1 cellular context compared by ENCODE assay signal in the genomic region with DNA sequence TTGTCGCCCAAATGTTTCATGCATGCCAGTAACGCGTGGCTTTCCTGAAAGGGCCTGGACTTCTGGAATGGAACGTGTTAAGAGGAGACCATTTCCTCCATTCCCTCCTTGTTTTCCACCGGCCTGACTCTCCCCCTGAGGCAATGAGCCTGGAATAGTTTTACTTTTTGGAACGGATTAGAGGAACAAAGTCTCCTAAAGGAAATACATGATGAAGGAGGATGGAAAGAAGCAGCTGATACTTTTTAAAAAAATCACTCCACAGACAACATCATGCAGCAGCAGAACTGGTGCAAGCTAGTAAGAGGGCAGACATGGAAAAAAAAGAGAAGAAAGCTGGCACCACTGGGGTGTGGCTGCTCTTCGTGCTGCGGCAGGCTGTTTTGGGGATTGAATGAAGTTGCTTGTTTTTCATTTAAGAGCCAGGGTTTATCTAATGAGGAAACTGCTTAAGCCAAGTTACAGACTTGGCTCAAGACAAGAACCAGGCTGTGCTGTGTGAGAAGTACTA.
TF ChIP-seq lines count a peak whose summit lies in the region.

No MANE protein-coding gene starts in this region.

TF ChIP-seq in WTC11, 78 proteins besides CTCF, POLR2A, EP300 and RAD21 (continued from another document):
- TF ChIP-seq, protein P1, sequence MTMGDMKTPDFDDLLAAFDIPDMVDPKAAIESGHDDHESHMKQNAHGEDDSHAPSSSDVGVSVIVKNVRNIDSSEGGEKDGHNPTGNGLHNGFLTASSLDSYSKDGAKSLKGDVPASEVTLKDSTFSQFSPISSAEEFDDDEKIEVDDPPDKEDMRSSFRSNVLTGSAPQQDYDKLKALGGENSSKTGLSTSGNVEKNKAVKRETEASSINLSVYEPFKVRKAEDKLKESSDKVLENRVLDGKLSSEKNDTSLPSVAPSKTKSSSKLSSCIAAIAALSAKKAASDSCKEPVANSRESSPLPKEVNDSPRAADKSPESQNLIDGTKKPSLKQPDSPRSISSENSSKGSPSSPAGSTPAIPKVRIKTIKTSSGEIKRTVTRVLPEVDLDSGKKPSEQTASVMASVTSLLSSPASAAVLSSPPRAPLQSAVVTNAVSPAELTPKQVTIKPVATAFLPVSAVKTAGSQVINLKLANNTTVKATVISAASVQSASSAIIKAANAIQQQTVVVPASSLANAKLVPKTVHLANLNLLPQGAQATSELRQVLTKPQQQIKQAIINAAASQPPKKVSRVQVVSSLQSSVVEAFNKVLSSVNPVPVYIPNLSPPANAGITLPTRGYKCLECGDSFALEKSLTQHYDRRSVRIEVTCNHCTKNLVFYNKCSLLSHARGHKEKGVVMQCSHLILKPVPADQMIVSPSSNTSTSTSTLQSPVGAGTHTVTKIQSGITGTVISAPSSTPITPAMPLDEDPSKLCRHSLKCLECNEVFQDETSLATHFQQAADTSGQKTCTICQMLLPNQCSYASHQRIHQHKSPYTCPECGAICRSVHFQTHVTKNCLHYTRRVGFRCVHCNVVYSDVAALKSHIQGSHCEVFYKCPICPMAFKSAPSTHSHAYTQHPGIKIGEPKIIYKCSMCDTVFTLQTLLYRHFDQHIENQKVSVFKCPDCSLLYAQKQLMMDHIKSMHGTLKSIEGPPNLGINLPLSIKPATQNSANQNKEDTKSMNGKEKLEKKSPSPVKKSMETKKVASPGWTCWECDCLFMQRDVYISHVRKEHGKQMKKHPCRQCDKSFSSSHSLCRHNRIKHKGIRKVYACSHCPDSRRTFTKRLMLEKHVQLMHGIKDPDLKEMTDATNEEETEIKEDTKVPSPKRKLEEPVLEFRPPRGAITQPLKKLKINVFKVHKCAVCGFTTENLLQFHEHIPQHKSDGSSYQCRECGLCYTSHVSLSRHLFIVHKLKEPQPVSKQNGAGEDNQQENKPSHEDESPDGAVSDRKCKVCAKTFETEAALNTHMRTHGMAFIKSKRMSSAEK (CRISPR knock-in tag; IDR thresholded peaks at IDR 0.05; ENCODE audit: borderline replicate concordance), result no peak
- TF ChIP-seq, protein P2, sequence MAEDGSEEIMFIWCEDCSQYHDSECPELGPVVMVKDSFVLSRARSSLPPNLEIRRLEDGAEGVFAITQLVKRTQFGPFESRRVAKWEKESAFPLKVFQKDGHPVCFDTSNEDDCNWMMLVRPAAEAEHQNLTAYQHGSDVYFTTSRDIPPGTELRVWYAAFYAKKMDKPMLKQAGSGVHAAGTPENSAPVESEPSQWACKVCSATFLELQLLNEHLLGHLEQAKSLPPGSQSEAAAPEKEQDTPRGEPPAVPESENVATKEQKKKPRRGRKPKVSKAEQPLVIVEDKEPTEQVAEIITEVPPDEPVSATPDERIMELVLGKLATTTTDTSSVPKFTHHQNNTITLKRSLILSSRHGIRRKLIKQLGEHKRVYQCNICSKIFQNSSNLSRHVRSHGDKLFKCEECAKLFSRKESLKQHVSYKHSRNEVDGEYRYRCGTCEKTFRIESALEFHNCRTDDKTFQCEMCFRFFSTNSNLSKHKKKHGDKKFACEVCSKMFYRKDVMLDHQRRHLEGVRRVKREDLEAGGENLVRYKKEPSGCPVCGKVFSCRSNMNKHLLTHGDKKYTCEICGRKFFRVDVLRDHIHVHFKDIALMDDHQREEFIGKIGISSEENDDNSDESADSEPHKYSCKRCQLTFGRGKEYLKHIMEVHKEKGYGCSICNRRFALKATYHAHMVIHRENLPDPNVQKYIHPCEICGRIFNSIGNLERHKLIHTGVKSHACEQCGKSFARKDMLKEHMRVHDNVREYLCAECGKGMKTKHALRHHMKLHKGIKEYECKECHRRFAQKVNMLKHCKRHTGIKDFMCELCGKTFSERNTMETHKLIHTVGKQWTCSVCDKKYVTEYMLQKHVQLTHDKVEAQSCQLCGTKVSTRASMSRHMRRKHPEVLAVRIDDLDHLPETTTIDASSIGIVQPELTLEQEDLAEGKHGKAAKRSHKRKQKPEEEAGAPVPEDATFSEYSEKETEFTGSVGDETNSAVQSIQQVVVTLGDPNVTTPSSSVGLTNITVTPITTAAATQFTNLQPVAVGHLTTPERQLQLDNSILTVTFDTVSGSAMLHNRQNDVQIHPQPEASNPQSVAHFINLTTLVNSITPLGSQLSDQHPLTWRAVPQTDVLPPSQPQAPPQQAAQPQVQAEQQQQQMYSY (CRISPR knock-in tag; IDR thresholded peaks at IDR 0.05), result peak; percentile 47; the same call in 1 of the 2 replicates
- no peak for TF ChIP-seq FOXP1 (CRISPR knock-in tag; IDR thresholded peaks at IDR 0.05; ENCODE audit: borderline replicate concordance)
TF ChIP-seq in WTC11: peak in this region for 1.
